8 cellular contexts compared by ENCODE assay signal in genomic region chr3:107660316-107660976, GRCh38.
DNase-seq lines count a peak whose midpoint lies in the region; ATAC-seq and TF ChIP-seq lines count a peak whose summit lies in the region.

No MANE protein-coding gene starts in this region.

- H3K27me3 Mint-ChIP-seq in effector memory CD8-positive, alpha-beta T cell = no peaks in the 10 kb centered on the region

- peak; percentile 36 to 70 for TF ChIP-seq CTCF in right atrium auricular region (IDR thresholded peaks at IDR 0.05)

- peaks cover 0 to 24% of the 10 kb centered on the region in 2 donors for H3K4me1 ChIP-seq in right atrium auricular region

- no peak overlapping the region for H3K4me3 Mint-ChIP-seq in effector memory CD8-positive, alpha-beta T cell

- no peaks in the 10 kb centered on the region for H3K9me3 Mint-ChIP-seq in effector memory CD8-positive, alpha-beta T cell

- intact Hi-C loops in left ventricle myocardium superior (cut with micrococcal nuclease) (loop anchor here (5.0 kb wide), 1 partner anchor 83 kb away; no protein-coding TSS in a partner anchor), posterior vena cava (cut with DNase I) (loop anchor here in 1 of 2 donors (5.0 kb wide), 1 partner anchor 82 kb away; no protein-coding TSS in a partner anchor)

- H3K4me3 ChIP-seq in right atrium auricular region = no peak overlapping the region

- H3K36me3 ChIP-seq in right atrium auricular region = no peaks in the 10 kb centered on the region

- H3K9me3 ChIP-seq in right atrium auricular region = no peaks in the 10 kb centered on the region

- no peak for ATAC-seq in left ventricle myocardium superior
- peak; percentile 41 for ATAC-seq in effector memory CD8-positive, alpha-beta T cell (replicated peaks)

- H3K27ac Mint-ChIP-seq in effector memory CD8-positive, alpha-beta T cell = no peak overlapping the region

- peaks cover 9 to 32% of the 10 kb centered on the region in 2 donors for H3K4me1 Mint-ChIP-seq in effector memory CD8-positive, alpha-beta T cell (ENCODE audit: low read depth in 2 of 2)

- no peaks in the 10 kb centered on the region for H3K27me3 ChIP-seq in right atrium auricular region

- DNase-seq in right atrium auricular region (ENCODE audit: low spot score) = no peak
- no peak for DNase-seq in left ventricle myocardium superior
- DNase-seq in NOMO-1 (lab: John Stamatoyannopoulos, UW; ENCODE audit: unreplicated experiment in 2 of 2) = peak; percentile 31 to 34
- peak in 1 of 3 experiments; percentile 4 for DNase-seq in effector memory CD8-positive, alpha-beta T cell
- peak; percentile 53 for DNase-seq in renal cortical epithelial cell (ENCODE audit: low read depth)
- no peak for DNase-seq in NCI-H226
- DNase-seq in posterior vena cava (ENCODE audit: low spot score) = no peak
- no peak for DNase-seq in putamen (ENCODE audit: low spot score)

- H3K36me3 Mint-ChIP-seq in effector memory CD8-positive, alpha-beta T cell (ENCODE audit: insufficient read depth) = peaks cover 4% of the 10 kb centered on the region

- no peak overlapping the region for H3K27ac ChIP-seq in right atrium auricular region

Comparison
In these comparisons a context has a peak if more than half of its experiments do, and no peak if none do; other contexts are left out.
1. DNase-seq: peak in NOMO-1 (2 of 2) and renal cortical epithelial cell (single experiment); none in right atrium auricular region (single experiment), left ventricle myocardium superior (single experiment), NCI-H226 (single experiment), posterior vena cava (single experiment) and putamen (single experiment).